In the genomic region with DNA sequence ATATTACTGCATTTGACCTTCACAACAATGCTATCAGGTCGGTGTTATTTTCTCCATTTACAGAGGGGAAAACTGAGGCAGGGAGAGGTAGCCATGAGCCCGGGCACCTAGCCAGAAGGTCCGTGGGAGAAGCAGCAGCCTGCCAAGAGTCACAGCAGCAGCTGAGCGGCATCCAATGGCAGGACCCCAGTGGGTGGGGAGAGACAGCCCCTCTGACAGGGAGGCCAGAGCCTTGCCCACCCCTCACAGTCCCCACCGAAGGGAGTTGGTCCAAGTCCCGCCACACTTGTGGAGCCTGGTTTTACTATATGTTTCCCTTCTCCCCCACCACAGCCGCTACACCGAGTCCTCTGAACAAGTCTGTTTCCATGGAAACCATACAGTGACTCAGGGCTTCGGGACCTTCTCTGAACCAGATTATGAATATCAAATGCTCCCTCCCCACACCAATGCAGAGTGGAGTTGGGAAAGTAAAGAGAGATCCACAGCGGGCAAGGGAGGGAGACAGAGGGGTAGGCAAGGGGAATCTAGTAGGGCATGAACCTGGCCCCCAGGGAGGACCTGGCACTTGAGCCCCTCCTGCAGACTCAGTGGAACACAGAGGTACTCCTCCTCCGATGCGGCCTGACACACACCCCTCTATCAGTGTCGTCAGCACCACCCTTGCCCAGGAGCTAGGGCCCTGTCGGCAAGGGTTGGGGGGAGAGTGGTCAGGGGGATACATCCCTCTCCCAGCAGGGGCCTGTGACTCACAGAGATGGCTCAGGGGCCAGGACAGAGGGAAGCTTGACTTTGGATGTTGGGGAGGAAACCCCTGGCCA, we compare ENCODE assay signal across 8 cellular contexts. TPM values are rescaled to one million over a fixed set of nuclear protein-coding genes. Genes with fewer than 3 reads are reported as not detected.
DNase-seq lines count a peak whose midpoint lies in the region; ATAC-seq, FAIRE-seq and TF ChIP-seq lines count a peak whose summit lies in the region.

No MANE protein-coding gene starts in this region.

- peak overlapping the region in 1 of 2 donors; percentile 52 for H3K27ac Mint-ChIP-seq in T-cell
- peak overlapping the region; percentile 30 for H3K27ac Mint-ChIP-seq in type B pancreatic cell

- H3K36me3 ChIP-seq in left ventricle myocardium inferior (no peaks in the 10 kb centered on the region), Peyer's patch (no peaks in the 10 kb centered on the region), small intestine (ENCODE audit: control insufficient read depth in 2 of 2, insufficient read depth in 2 of 2, low read length in 2 of 2) (no peaks in the 10 kb centered on the region)

- ATAC-seq in right cardiac atrium (no peak), T-cell (replicated peaks in 1 of 4) (no peak)

- POLR2A ChIA-PET in T-cell (lab: Charles Lee) = no interaction called here

- CTCF ChIA-PET in T-cell (lab: Charles Lee) = no interaction called here

- TF ChIP-seq CTCF in left ventricle myocardium inferior (IDR thresholded peaks at IDR 0.05; ENCODE audit: borderline replicate concordance) (no peak), type B pancreatic cell (conservative IDR thresholded peaks at IDR 0.05) (no peak), Peyer's patch (IDR thresholded peaks at IDR 0.05) (no peak)

- H3K4me3 Mint-ChIP-seq in T-cell = peak overlapping the region; percentile 17 to 56 (median 22)
- H3K4me3 Mint-ChIP-seq in type B pancreatic cell = peak overlapping the region; percentile 84

- H3K4me1 Mint-ChIP-seq in T-cell (peaks cover 0 to 11% (median 3%) of the 10 kb centered on the region in 3 donors), type B pancreatic cell (ENCODE audit: unreplicated experiment) (peaks cover 30% of the 10 kb centered on the region)

- DNase-seq in right cardiac atrium = peak in 2 of 3 donors; percentile 62 to 64
- no peak for DNase-seq in left ventricle myocardium inferior
- DNase-seq in T-cell = no peak
- DNase-seq in head of caudate nucleus = peak in 30 of 42 donors; percentile 27 to 90 (median 66)
- no peak for DNase-seq in type B pancreatic cell (ENCODE audit: extremely low spot score, unreplicated experiment)
- DNase-seq in Peyer's patch = no peak
- DNase-seq in small intestine = no peak
- DNase-seq in GM12891 (ENCODE audit: insufficient read length, low spot score) = no peak

- 48% methylated on average over 14 of the region's 14 CpGs for WGBS in right cardiac atrium
- WGBS in small intestine, 3 donors = 42 to 44% (median 44%) methylated on average over 14 of the region's 14 CpGs

- H3K36me3 Mint-ChIP-seq in T-cell = no peaks in the 10 kb centered on the region
- H3K36me3 Mint-ChIP-seq in type B pancreatic cell = no peaks in the 10 kb centered on the region

- intact Hi-C loops in right cardiac atrium (cut with DNase I) = loop anchor here (5.0 to 10.0 kb wide), 3 partner anchors 92 to 109 kb away; no protein-coding TSS in a partner anchor
- intact Hi-C loops in left ventricle myocardium inferior (cut with micrococcal nuclease) = loop anchor here (10.0 kb wide), 1 partner anchor 102 kb away; no protein-coding TSS in a partner anchor
- intact Hi-C loops in head of caudate nucleus (cut with DNase I) = loop anchor here (10.0 kb wide), 1 partner anchor 288 kb away; no protein-coding TSS in a partner anchor

- H3K27ac ChIP-seq in right cardiac atrium (ENCODE audit: low read length) (no peak overlapping the region), left ventricle myocardium inferior (replicated peaks) (no peak overlapping the region), Peyer's patch (no peak overlapping the region), small intestine (ENCODE audit: low read depth in 1 of 2, low read length in 1 of 2) (no peak overlapping the region)

- no peak for FAIRE-seq in small intestine (lab: Jason Lieb, UNC)
- no peak for FAIRE-seq in GM12891 (lab: Jason Lieb, UNC)

- H3K9me3 ChIP-seq in right cardiac atrium (ENCODE audit: control insufficient read depth, low read length) (no peaks in the 10 kb centered on the region), left ventricle myocardium inferior (replicated peaks) (no peaks in the 10 kb centered on the region), Peyer's patch (no peaks in the 10 kb centered on the region), small intestine (ENCODE audit: control insufficient read depth, low read depth) (no peaks in the 10 kb centered on the region)

- H3K27me3 Mint-ChIP-seq in T-cell = peaks cover 45 to 75% of the 10 kb centered on the region in 2 donors
- H3K27me3 Mint-ChIP-seq in type B pancreatic cell = peaks cover 63% of the 10 kb centered on the region

- H3K27me3 ChIP-seq in right cardiac atrium (ENCODE audit: control insufficient read depth, insufficient read depth) = no peaks in the 10 kb centered on the region
- peaks cover 57% of the 10 kb centered on the region for H3K27me3 ChIP-seq in left ventricle myocardium inferior (ENCODE audit: low read depth)
- H3K27me3 ChIP-seq in Peyer's patch = peaks cover 0 to 31% of the 10 kb centered on the region in 2 donors
- H3K27me3 ChIP-seq in small intestine (ENCODE audit: control insufficient read depth in 2 of 2, insufficient read depth in 2 of 2, low read length in 2 of 2) = peaks cover 9 to 11% of the 10 kb centered on the region in 2 donors

- TF ChIP-seq POLR2A in Peyer's patch (IDR thresholded peaks at IDR 0.05) (no peak), GM12891 (IDR thresholded peaks at IDR 0.05; ENCODE audit: low read depth, low read length) (no peak)

- H3K4me1 ChIP-seq in right cardiac atrium (ENCODE audit: control insufficient read depth, insufficient read depth, low read length) (peaks cover 2% of the 10 kb centered on the region), left ventricle myocardium inferior (peaks cover 80% of the 10 kb centered on the region), Peyer's patch (peaks cover 0 to 32% (median 8%) of the 10 kb centered on the region in 4 donors), small intestine (ENCODE audit: control insufficient read depth in 2 of 2, insufficient read depth in 1 of 2, low read depth in 1 of 2, low read length in 1 of 2) (no peaks in the 10 kb centered on the region)

- no peaks in the 10 kb centered on the region for H3K9me3 Mint-ChIP-seq in T-cell
- no peaks in the 10 kb centered on the region for H3K9me3 Mint-ChIP-seq in type B pancreatic cell

- H3K4me3 ChIP-seq in right cardiac atrium (ENCODE audit: low read length) (no peak overlapping the region), left ventricle myocardium inferior (no peak overlapping the region), Peyer's patch (no peak overlapping the region), small intestine (ENCODE audit: low read depth in 1 of 2, low read length in 2 of 2) (no peak overlapping the region)

TF ChIP-seq in GM12891, 5 proteins besides CTCF, POLR2A, EP300 and RAD21:
- TF ChIP-seq TAF1 (IDR thresholded peaks at IDR 0.05; ENCODE audit: low read depth, low read length) (no peak), SPI1 (IDR thresholded peaks at IDR 0.05; ENCODE audit: low read depth, low read length) (no peak), POU2F2 (IDR thresholded peaks at IDR 0.05; ENCODE audit: low read depth, low read length) (no peak), POLR2AphosphoS5 (IDR thresholded peaks at IDR 0.05; ENCODE audit: low read depth, low read length) (no peak)

RNA-seq across cellular contexts. Expression of a gene that starts 2.5 kb away (rescaled TPM):
- total RNA-seq in right cardiac atrium (1 to 10 TPM; 2.4 to 7.0 (median 3.3) TPM), left ventricle myocardium inferior (2.9 TPM), T-cell (under 1 TPM in 1 of 5 donors, not detected in 4; 0.26 TPM), type B pancreatic cell (ENCODE audit: low replicate concordance) (4.5 and 9.2 TPM in 2 replicates), Peyer's patch (10 to 100 TPM in 1 of 4 donors, 1 to 10 TPM in 2, under 1 TPM in 1; 0.53 to 11.6 (median 1.4) TPM)
- polyA plus RNA-seq in right cardiac atrium (2.7 TPM), small intestine (1 to 10 TPM in 1 of 3 donors, under 1 TPM in 1, not detected in 1; 0.27 to 1.1 TPM)
- not detected for polyA plus RNA-seq in GM12891 (2012; ENCODE audit: low read depth, missing spikeins)

Comparison
In these comparisons a context has a peak if more than half of its experiments do, and no peak if none do; other contexts are left out.
1. DNase-seq: peak in right cardiac atrium (2 of 3) and head of caudate nucleus (30 of 42); none in left ventricle myocardium inferior (single experiment), T-cell (0 of 34), type B pancreatic cell (single experiment), Peyer's patch (0 of 3), small intestine (single experiment) and GM12891 (single experiment).